In genomic region chr2:54494087-54494486, GRCh38 we compare ENCODE assay signal across 32 cellular contexts.
"Had no signal": no experiment of that assay in that cellular context is flagged by ENCODE, and none has a peak within 500 bp of the region (broad histone marks: within the 10 kb centered on the region; RNA-seq: fewer than 3 reads in every experiment).

No MANE protein-coding gene starts in this region.

- H3K36me3 ChIP-seq: brain microvascular endothelial cell, esophagus squamous epithelium, gastroesophageal sphincter, WERI-Rb-1 had no signal

- H3K27me3 Mint-ChIP-seq: dendritic cell treated with granulocyte-macrophage colony-stimulating factor and Interleukin-4, amounts not matched to agents 40 ng/mL and 50 ng/mL, for 4 days had no signal

- H3K9me3 ChIP-seq: esophagus squamous epithelium, gastroesophageal sphincter, heart right ventricle had no signal

- H3K4me1 Mint-ChIP-seq: activated B cell treated with CpG ODN at 0.5 μM for 24 hours; activated T-helper 17 cell treated with anti-CD3 and anti-CD28 coated beads, Interleukin-2, amount 50 U/mL, for 72 hours; central memory CD8-positive, alpha-beta T cell had no signal

- ATAC-seq: activated CD4-positive, CD25-positive, alpha-beta regulatory T cell treated with anti-CD3 and anti-CD28 coated beads, Interleukin-2, amount 50 U/mL, for 24 hours; activated CD8-positive, alpha-beta T cell treated with anti-CD3 and anti-CD28 coated beads for 36 hours; activated T-cell treated with anti-CD3 and anti-CD28 coated beads, Interleukin-2, amount 50 U/mL, for 4 hours; activated T-helper 17 cell treated with anti-CD3 and anti-CD28 coated beads, Interleukin-2, amount 50 U/mL, for 72 hours; effector memory CD8-positive, alpha-beta T cell; gastroesophageal sphincter; heart right ventricle had no signal

- H3K27ac ChIP-seq: brain microvascular endothelial cell, coronary artery, epithelial cell of prostate, esophagus squamous epithelium, gastroesophageal sphincter, hepatocyte, WERI-Rb-1 had no signal

- H3K4me3 Mint-ChIP-seq: activated B cell treated with CpG ODN at 0.5 μM for 24 hours; activated CD8-positive, alpha-beta T cell treated with anti-CD3 and anti-CD28 coated beads for 36 hours; activated naive CD8-positive, alpha-beta T cell; activated T-cell treated with anti-CD3 and anti-CD28 coated beads, Interleukin-2, amount 50 U/mL, for 4 hours; activated T-helper 17 cell treated with anti-CD3 and anti-CD28 coated beads, Interleukin-2, amount 50 U/mL, for 72 hours; central memory CD8-positive, alpha-beta T cell; dendritic cell treated with granulocyte-macrophage colony-stimulating factor and Interleukin-4, amounts not matched to agents 40 ng/mL and 50 ng/mL, for 4 days; effector memory CD8-positive, alpha-beta T cell; T-helper 2 cell treated with Interferon-gamma antibody and Interleukin-4, amounts not matched to agents 5 μg/mL and 100 μg/mL, for 36 hours had no signal

- H3K4me2 ChIP-seq: hepatocyte had no signal

- DNase-seq: activated B cell treated with CpG ODN at 0.5 μM for 24 hours; activated CD4-positive, alpha-beta T cell treated with anti-CD3 and anti-CD28 coated beads for 48 hours; activated CD4-positive, alpha-beta T cell treated with anti-CD3 and anti-CD28 coated beads, Interleukin-2, amount 50 U/mL, for 1 hour; activated CD4-positive, alpha-beta T cell treated with anti-CD3 and anti-CD28 coated beads, Interleukin-2, amount 50 U/mL, for 48 hours; activated CD8-positive, alpha-beta memory T cell treated with anti-CD3 and anti-CD28 coated beads for 24 hours; activated CD8-positive, alpha-beta T cell treated with anti-CD3 and anti-CD28 coated beads for 36 hours; activated effector memory CD4-positive, alpha-beta T cell treated with Interleukin-2 at 50 U/mL for 16 hours; activated gamma-delta T cell treated with Interleukin-2 at 50 U/mL for 16 hours; activated naive CD4-positive, alpha-beta T cell treated with anti-CD3 and anti-CD28 coated beads, Interleukin-2, amount 50 U/mL, for 16 hours; activated naive CD4-positive, alpha-beta T cell treated with Interleukin-2 at 50 U/mL for 16 hours; activated T-cell treated with anti-CD3 and anti-CD28 coated beads, Interleukin-2, amount 50 U/mL, for 4 hours; amniotic stem cell; anterior cingulate cortex; brain microvascular endothelial cell; dorsolateral prefrontal cortex; effector CD4-positive, alpha-beta T cell; effector memory CD8-positive, alpha-beta T cell; esophagus squamous epithelium; foreskin melanocyte; heart right ventricle; T1000; WERI-Rb-1 had no signal

- H2AFZ ChIP-seq: hepatocyte had no signal

- H3K27me3 ChIP-seq: brain microvascular endothelial cell, dorsolateral prefrontal cortex, esophagus squamous epithelium, gastroesophageal sphincter, heart right ventricle, hepatocyte had no signal

- H3K4me3 ChIP-seq: coronary artery, dorsolateral prefrontal cortex, esophagus squamous epithelium, gastroesophageal sphincter, heart right ventricle, hepatocyte had no signal

- H3K36me3 Mint-ChIP-seq: activated naive CD8-positive, alpha-beta T cell had no signal

- H3K27ac Mint-ChIP-seq: activated B cell treated with CpG ODN at 0.5 μM for 24 hours; activated CD8-positive, alpha-beta T cell treated with anti-CD3 and anti-CD28 coated beads for 36 hours; activated naive CD8-positive, alpha-beta T cell; activated T-helper 17 cell treated with anti-CD3 and anti-CD28 coated beads, Interleukin-2, amount 50 U/mL, for 72 hours; dendritic cell treated with granulocyte-macrophage colony-stimulating factor and Interleukin-4, amounts not matched to agents 40 ng/mL and 50 ng/mL, for 4 days; effector memory CD8-positive, alpha-beta T cell; T-helper 2 cell treated with Interferon-gamma antibody and Interleukin-4, amounts not matched to agents 5 μg/mL and 100 μg/mL, for 36 hours had no signal

- H3K9me3 Mint-ChIP-seq: activated B cell treated with CpG ODN at 0.5 μM for 24 hours; activated CD8-positive, alpha-beta T cell treated with anti-CD3 and anti-CD28 coated beads for 36 hours; activated T-cell treated with anti-CD3 and anti-CD28 coated beads, Interleukin-2, amount 50 U/mL, for 4 hours; activated T-helper 17 cell treated with anti-CD3 and anti-CD28 coated beads, Interleukin-2, amount 50 U/mL, for 72 hours; central memory CD8-positive, alpha-beta T cell; dendritic cell treated with granulocyte-macrophage colony-stimulating factor and Interleukin-4, amounts not matched to agents 40 ng/mL and 50 ng/mL, for 4 days; effector memory CD8-positive, alpha-beta T cell; T-helper 2 cell treated with Interferon-gamma antibody and Interleukin-4, amounts not matched to agents 5 μg/mL and 100 μg/mL, for 36 hours had no signal
